In genomic region chr12:4984344-4984743, GRCh38 we compare ENCODE assay signal across 21 cellular contexts. TPM values are rescaled to one million over a fixed set of nuclear protein-coding genes. Genes with fewer than 3 reads are reported as not detected.
DNase-seq lines count a peak whose midpoint lies in the region; ATAC-seq and TF ChIP-seq lines count a peak whose summit lies in the region.
"Had no signal": no experiment of that assay in that cellular context is flagged by ENCODE, and none has a peak within 500 bp of the region (broad histone marks: within the 10 kb centered on the region; RNA-seq: fewer than 3 reads in every experiment).

No MANE protein-coding gene starts in this region.

- H3K27ac ChIP-seq in foreskin keratinocyte (no peak overlapping the region), temporal lobe (ENCODE audit: low read depth, low read length) (peak overlapping the region; percentile 64)
- H3K27ac ChIP-seq: A549; BLaER1 treated with 17β-estradiol and CSF1 and Interleukin-3, amounts not matched to agents 10 nM and 100 nM had no signal

- peak; percentile 41 for DNase-seq in NCI-H345 (lab: John Stamatoyannopoulos, UW)
- no peak for DNase-seq in NCI-H345 treated with DMSO at 0.1 percent for 48 hours (lab: John Stamatoyannopoulos, UW; ENCODE audit: unreplicated experiment)
- DNase-seq in RPMI7951 (ENCODE audit: low read depth) = peak; percentile 24
- DNase-seq in foreskin keratinocyte = peak in 1 of 2 donors; percentile 5
- DNase-seq in SIG-M5 (lab: John Stamatoyannopoulos, UW) = no peak
- DNase-seq: AML-193; CD4-positive, alpha-beta T cell; KBM-7; MM.1S; NCI-H446; NCI-H524 treated with DMSO at 0.1 percent for 48 hours; T-helper 17 cell had no signal

- H3K4me1 ChIP-seq in foreskin keratinocyte = no peaks in the 10 kb centered on the region
- H3K4me1 ChIP-seq: A549; BLaER1 treated with 17β-estradiol and CSF1 and Interleukin-3, amounts not matched to agents 10 nM and 100 nM had no signal

- H3K27me3 ChIP-seq in foreskin keratinocyte = no peaks in the 10 kb centered on the region
- H3K27me3 ChIP-seq: BLaER1 treated with 17β-estradiol and CSF1 and Interleukin-3, amounts not matched to agents 10 nM and 100 nM had no signal

- TF ChIP-seq CTCF in foreskin keratinocyte (conservative IDR thresholded peaks at IDR 0.05) = no peak

- ATAC-seq in foreskin keratinocyte (peak; percentile 44), HG03025 (IDR thresholded peaks at IDR 0.05; ENCODE audit: low FRiP score, unreplicated experiment) (no peak)
- ATAC-seq: A549, Panc1, SK-N-SH treated with all-trans-retinoic acid at 6 μM for 48 hours, T-helper 17 cell had no signal

RNA-seq across cellular contexts. Expression of gene KCNA5, which starts 59.3 kb away (rescaled TPM):
- total RNA-seq in RPMI7951 (2014; rRNA removed; shearing (Covaris generic)) = not detected in 2 replicates
- total RNA-seq in foreskin keratinocyte = not detected in 2 replicates
- not detected in 2 replicates for polyA plus RNA-seq in foreskin keratinocyte
- total RNA-seq in temporal lobe = 6.6 TPM
- total RNA-seq: CD4-positive, alpha-beta T cell; Daoy; G401; OCI-LY7; T-helper 17 cell had no signal
- polyA plus RNA-seq: A549 had no signal

Comparison
In these comparisons a context has a peak if more than half of its experiments do, and no peak if none do; other contexts are left out.
1. DNase-seq: peak in NCI-H345 (single experiment) and RPMI7951 (single experiment); none in NCI-H345 treated with DMSO at 0.1 percent for 48 hours (single experiment) and SIG-M5 (single experiment).